8 cellular contexts compared by ENCODE assay signal in genomic region chr4:6327220-6327917, GRCh38. TPM values are rescaled to one million over a fixed set of nuclear protein-coding genes. Genes with fewer than 3 reads are reported as not detected.
DNase-seq lines count a peak whose midpoint lies in the region; ATAC-seq, FAIRE-seq and TF ChIP-seq lines count a peak whose summit lies in the region.

No MANE protein-coding gene starts in this region.

- ATAC-seq in GM21723 (IDR thresholded peaks at IDR 0.05; ENCODE audit: unreplicated experiment) (peak; percentile 69), HG03571 (IDR thresholded peaks at IDR 0.05; ENCODE audit: unreplicated experiment) (no peak)

- H3K9me3 Mint-ChIP-seq in astrocyte (ENCODE audit: unreplicated experiment) = no peaks in the 10 kb centered on the region

- H3K4me2 ChIP-seq in astrocyte (ENCODE audit: low read length) (no peak overlapping the region), smooth muscle cell (no peak overlapping the region)

- FAIRE-seq in astrocyte (lab: Jason Lieb, UNC) = peak; percentile 52

- H2AFZ ChIP-seq in astrocyte (ENCODE audit: low read depth, low read length) (no peak overlapping the region), smooth muscle cell (ENCODE audit: low read depth) (no peak overlapping the region)

- no peaks in the 10 kb centered on the region for H3K79me2 ChIP-seq in astrocyte (ENCODE audit: insufficient read depth, low read length)
- H3K79me2 ChIP-seq in smooth muscle cell (ENCODE audit: low read depth) = no peaks in the 10 kb centered on the region

- H3K36me3 ChIP-seq in astrocyte (ENCODE audit: insufficient read depth, low read length) = no peaks in the 10 kb centered on the region
- H3K36me3 ChIP-seq in smooth muscle cell (ENCODE audit: low read depth) = no peaks in the 10 kb centered on the region

- H3K27me3 ChIP-seq in astrocyte (ENCODE audit: insufficient read depth, low read length) (no peaks in the 10 kb centered on the region), smooth muscle cell (ENCODE audit: low read depth) (no peaks in the 10 kb centered on the region)

- DNase-seq in COLO829 (ENCODE audit: low spot score) = peak; percentile 20
- DNase-seq in NAMALWA (ENCODE audit: low spot score) = peak; percentile 70
- DNase-seq in T-helper 9 cell = peak; percentile 75
- DNase-seq in astrocyte (ENCODE audit: low read depth) = no peak
- DNase-seq in hepatic stellate cell (ENCODE audit: low spot score) = peak; percentile 91
- DNase-seq in smooth muscle cell (lab: John Stamatoyannopoulos, UW; ENCODE audit: unreplicated experiment) = peak; percentile 60

- H3K4me3 ChIP-seq in astrocyte (ENCODE audit: insufficient read depth, low read depth, low read length) = no peak overlapping the region
- no peak overlapping the region for H3K4me3 ChIP-seq in smooth muscle cell

- H3K4me1 ChIP-seq in astrocyte (ENCODE audit: insufficient read depth, low read length) (peaks cover 12% of the 10 kb centered on the region), smooth muscle cell (ENCODE audit: low read depth) (no peaks in the 10 kb centered on the region)

- 20% methylated on average over 21 of the region's 21 CpGs for WGBS in smooth muscle cell (ENCODE audit: low lambda C conversion rate)

- peaks cover 41% of the 10 kb centered on the region for H3K27me3 Mint-ChIP-seq in astrocyte (ENCODE audit: low read depth, unreplicated experiment)

- H3K27ac Mint-ChIP-seq in astrocyte (ENCODE audit: unreplicated experiment) = no peak overlapping the region

- no peak overlapping the region for H3K4me3 Mint-ChIP-seq in astrocyte (ENCODE audit: unreplicated experiment)

- H3F3A ChIP-seq in smooth muscle cell (ENCODE audit: low read depth) = no peaks in the 10 kb centered on the region

- peaks cover 2% of the 10 kb centered on the region for H3K4me1 Mint-ChIP-seq in astrocyte (ENCODE audit: low read depth, unreplicated experiment)

- H3K36me3 Mint-ChIP-seq in astrocyte (ENCODE audit: low read depth, unreplicated experiment) = no peaks in the 10 kb centered on the region

- TF ChIP-seq CTCF in astrocyte (IDR thresholded peaks at IDR 0.05; ENCODE audit: insufficient read depth, low read depth, low read length) (peak; percentile 59), smooth muscle cell (IDR thresholded peaks at IDR 0.05; ENCODE audit: borderline replicate concordance, insufficient read depth, poor library complexity, severe bottlenecking) (peak; percentile 84)

- H3K9ac ChIP-seq in astrocyte (ENCODE audit: low read length) (no peak overlapping the region), smooth muscle cell (ENCODE audit: low read depth) (no peak overlapping the region)

- H3K27ac ChIP-seq in astrocyte (ENCODE audit: low read depth, low read length) (no peak overlapping the region), smooth muscle cell (ENCODE audit: low read depth) (no peak overlapping the region)

- H4K20me1 ChIP-seq in astrocyte (ENCODE audit: insufficient read depth, low read length) = no peaks in the 10 kb centered on the region
- H4K20me1 ChIP-seq in smooth muscle cell (ENCODE audit: low read depth) = no peaks in the 10 kb centered on the region

- H3K9me3 ChIP-seq in astrocyte (ENCODE audit: insufficient read depth, low read depth, low read length) (no peaks in the 10 kb centered on the region), smooth muscle cell (replicated peaks; ENCODE audit: low read depth) (no peaks in the 10 kb centered on the region)

RNA-seq across cellular contexts. Expression of gene WFS1, which starts 57.7 kb away (rescaled TPM):
- total RNA-seq in astrocyte (34.7 and 39.0 TPM in 2 replicates), smooth muscle cell (25.3 and 30.2 TPM in 2 replicates)
- polyA plus RNA-seq in smooth muscle cell = 28.6 and 38.8 TPM in 2 replicates
